In genomic region chr7:5523052-5523711, GRCh38 we compare ENCODE assay signal across 9 cellular contexts. TPM values are rescaled to one million over a fixed set of nuclear protein-coding genes. Genes with fewer than 3 reads are reported as not detected.
DNase-seq lines count a peak whose midpoint lies in the region; ATAC-seq and TF ChIP-seq lines count a peak whose summit lies in the region.
"Had no signal": no experiment of that assay in that cellular context is flagged by ENCODE, and none has a peak within 500 bp of the region (broad histone marks: within the 10 kb centered on the region; RNA-seq: fewer than 3 reads in every experiment).

No MANE protein-coding gene starts in this region.

- H3K4me3 ChIP-seq in gastrocnemius medialis: no peak overlapping the region

- H3K9me3 ChIP-seq in gastrocnemius medialis: no peaks in the 10 kb centered on the region

- TF ChIP-seq POLR2A in gastrocnemius medialis (IDR thresholded peaks at IDR 0.05): no peak

- no peaks in the 10 kb centered on the region for H3K27me3 ChIP-seq in gastrocnemius medialis

- peaks cover 0 to 21% of the 10 kb centered on the region in 2 donors for H3K36me3 ChIP-seq in gastrocnemius medialis

- TF ChIP-seq CTCF in CD14-positive monocyte (IDR thresholded peaks at IDR 0.05) (no peak), gastrocnemius medialis (IDR thresholded peaks at IDR 0.05 in 4 of 5, conservative IDR thresholded peaks at IDR 0.05 in 1 of 5) (no peak)

- intact Hi-C loops in CD14-positive monocyte (cut with micrococcal nuclease) (no loop called here), gastrocnemius medialis (cut with DNase I; ENCODE audit: low total_unique reads) (no loop called here)

- H3K27ac ChIP-seq in gastrocnemius medialis: peak overlapping the region in 1 of 4 donors; percentile 31

- peak; percentile 3 to 12 for ATAC-seq in activated T-cell treated with anti-CD3 and anti-CD28 coated beads, Interleukin-2, amount 50 U/mL, for 72 hours (replicated peaks in 1 of 2)
- no peak for ATAC-seq in gastrocnemius medialis

- in situ Hi-C loops in gastrocnemius medialis (cut with MboI; ENCODE audit: low sequenced_read_pairs in 4 of 4): no loop called here

- H3K4me1 ChIP-seq in gastrocnemius medialis: peaks cover 10 to 15% of the 10 kb centered on the region in 2 donors

- no peak for DNase-seq in CD14-positive monocyte (ENCODE audit: low spot score)
- peak; percentile 34 for DNase-seq in HCEC 1CT
- DNase-seq in activated T-cell treated with anti-CD3 and anti-CD28 coated beads, Interleukin-2, amount 50 U/mL, for 72 hours: peak; percentile 9 to 41
- DNase-seq in left kidney (ENCODE audit: low read depth, low spot score): peak; percentile 62
- no peak for DNase-seq in cerebellum (ENCODE audit: low spot score)
- no peak for DNase-seq in gastrocnemius medialis
- no peak for DNase-seq in NCI-H2227 (lab: John Stamatoyannopoulos, UW; ENCODE audit: unreplicated experiment)
- no peak for DNase-seq in HuH-7 (ENCODE audit: low spot score)

- H3K27ac Mint-ChIP-seq in CD14-positive monocyte: peak overlapping the region; percentile 57 to 81 (median 70)
- H3K27ac Mint-ChIP-seq in activated T-cell treated with anti-CD3 and anti-CD28 coated beads, Interleukin-2, amount 50 U/mL, for 72 hours: peak overlapping the region; percentile 24

- H3K4me1 Mint-ChIP-seq in CD14-positive monocyte: peaks cover 40% of the 10 kb centered on the region
- H3K4me1 Mint-ChIP-seq in activated T-cell treated with anti-CD3 and anti-CD28 coated beads, Interleukin-2, amount 50 U/mL, for 72 hours (ENCODE audit: low read depth): peaks cover 39% of the 10 kb centered on the region

- H3K27me3 Mint-ChIP-seq in CD14-positive monocyte (ENCODE audit: low read depth in 3 of 3): peaks cover 0 to 10% (median 5%) of the 10 kb centered on the region in 3 donors
- no peaks in the 10 kb centered on the region for H3K27me3 Mint-ChIP-seq in activated T-cell treated with anti-CD3 and anti-CD28 coated beads, Interleukin-2, amount 50 U/mL, for 72 hours (ENCODE audit: low read depth)
- H3K27me3 Mint-ChIP-seq: central memory CD8-positive, alpha-beta T cell had no signal

- H3K9me3 Mint-ChIP-seq in CD14-positive monocyte: peaks cover 0 to 2% (median 0%) of the 10 kb centered on the region in 7 donors
- no peaks in the 10 kb centered on the region for H3K9me3 Mint-ChIP-seq in activated T-cell treated with anti-CD3 and anti-CD28 coated beads, Interleukin-2, amount 50 U/mL, for 72 hours
- H3K9me3 Mint-ChIP-seq: central memory CD8-positive, alpha-beta T cell had no signal

- H3K4me3 Mint-ChIP-seq in CD14-positive monocyte: no peak overlapping the region
- no peak overlapping the region for H3K4me3 Mint-ChIP-seq in activated T-cell treated with anti-CD3 and anti-CD28 coated beads, Interleukin-2, amount 50 U/mL, for 72 hours
- H3K4me3 Mint-ChIP-seq: central memory CD8-positive, alpha-beta T cell had no signal

- H3K36me3 Mint-ChIP-seq in CD14-positive monocyte: peaks cover 38 to 52% of the 10 kb centered on the region in 2 donors
- H3K36me3 Mint-ChIP-seq in activated T-cell treated with anti-CD3 and anti-CD28 coated beads, Interleukin-2, amount 50 U/mL, for 72 hours (ENCODE audit: insufficient read depth in 2 of 2): peaks cover 16 to 23% of the 10 kb centered on the region in 2 donors

RNA-seq across cellular contexts. Expression of gene ACTB, which starts 7.2 kb away (rescaled TPM):
- over 10,000 TPM; 20,280 to 23,749 TPM for polyA plus RNA-seq in CD14-positive monocyte
- total RNA-seq in activated T-cell treated with anti-CD3 and anti-CD28 coated beads, Interleukin-2, amount 50 U/mL, for 72 hours: 1,000 to 10,000 TPM; 4,284 to 5,173 TPM
- total RNA-seq in cerebellum: 1,194 TPM
- 100 to 1,000 TPM; 174 to 628 (median 303) TPM for total RNA-seq in gastrocnemius medialis

RNA-seq across cellular contexts. Expression of gene FBXL18, which starts 9.6 kb away (rescaled TPM):
- polyA plus RNA-seq in CD14-positive monocyte: under 1 TPM; 0.11 to 0.75 TPM
- 10 to 100 TPM in 1 of 2 donors, 1 to 10 TPM in 1; 10.0 to 12.3 TPM for total RNA-seq in activated T-cell treated with anti-CD3 and anti-CD28 coated beads, Interleukin-2, amount 50 U/mL, for 72 hours
- total RNA-seq in cerebellum (7.5 TPM), gastrocnemius medialis (10 to 100 TPM in 2 of 4 donors, 1 to 10 TPM in 2; 6.9 to 11.4 (median 10.6) TPM)

Comparison
In these comparisons a context has a peak if more than half of its experiments do, and no peak if none do; other contexts are left out.
1. DNase-seq: peak in HCEC 1CT (single experiment), activated T-cell treated with anti-CD3 and anti-CD28 coated beads, Interleukin-2, amount 50 U/mL, for 72 hours (2 of 2) and left kidney (single experiment); none in CD14-positive monocyte (single experiment), cerebellum (single experiment), gastrocnemius medialis (0 of 2), NCI-H2227 (single experiment) and HuH-7 (single experiment).
2. ATAC-seq: peak in activated T-cell treated with anti-CD3 and anti-CD28 coated beads, Interleukin-2, amount 50 U/mL, for 72 hours (2 of 2); none in gastrocnemius medialis (0 of 2).